In the genomic region with DNA sequence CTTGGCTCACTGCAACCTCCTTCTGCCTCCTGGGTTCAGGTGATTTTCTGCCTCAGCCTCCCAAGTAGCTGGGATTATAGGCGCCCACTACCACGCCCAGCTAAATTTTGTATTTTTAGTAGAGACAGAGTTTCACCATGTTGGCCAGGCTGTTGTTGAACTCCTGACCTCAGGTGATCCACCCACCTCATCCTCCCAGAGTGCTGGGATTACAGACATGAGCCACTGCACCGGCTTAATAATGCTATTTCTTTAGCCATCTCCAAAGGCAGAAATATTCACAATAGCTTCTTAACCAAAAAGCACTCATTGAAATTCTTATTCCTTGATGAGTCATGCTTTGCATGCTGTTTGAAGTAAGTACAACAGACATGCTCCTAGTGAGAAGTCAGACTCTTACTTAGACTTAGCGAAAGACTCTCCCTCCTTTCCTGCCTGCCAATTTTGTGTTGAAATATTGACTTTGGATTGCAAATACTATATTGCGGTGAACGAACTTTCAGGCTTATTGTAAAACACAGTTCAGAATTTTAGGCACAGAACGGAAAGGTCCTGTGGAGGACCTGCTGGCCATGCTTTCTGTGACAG, we compare ENCODE assay signal across 8 cellular contexts. TPM values are rescaled to one million over a fixed set of nuclear protein-coding genes. Genes with fewer than 3 reads are reported as not detected.
DNase-seq lines count a peak whose midpoint lies in the region; ATAC-seq, FAIRE-seq and TF ChIP-seq lines count a peak whose summit lies in the region.

No MANE protein-coding gene starts in this region.

- no peak for TF ChIP-seq POLR2A in GM12891 (IDR thresholded peaks at IDR 0.05; ENCODE audit: low read depth, low read length)

- H3K4me2 ChIP-seq in PC-3 (ENCODE audit: low read length), result peak overlapping the region; percentile 81

- peak overlapping the region; percentile 57 for H3K4me3 ChIP-seq in PC-3 (ENCODE audit: low read length)
- peak overlapping the region; percentile 22 for H3K4me3 ChIP-seq in retinal pigment epithelial cell (ENCODE audit: low read length)

- H3K27me3 ChIP-seq in PC-3 (ENCODE audit: low read length), result no peaks in the 10 kb centered on the region

- peak; percentile 50 for ATAC-seq in PC-3

- H3K9me3 ChIP-seq in PC-3 (ENCODE audit: low read length), result no peaks in the 10 kb centered on the region

- peak overlapping the region; percentile 58 for H3K27ac ChIP-seq in PC-3 (ENCODE audit: low read length)

- peaks cover 95% of the 10 kb centered on the region for H3K79me2 ChIP-seq in PC-3 (ENCODE audit: low read length)

- H4K20me1 ChIP-seq in PC-3 (ENCODE audit: low read length), result peaks cover 60% of the 10 kb centered on the region

- DNase-seq in GM12891 (ENCODE audit: insufficient read length, low spot score) (no peak), PC-3 (peak; percentile 95), retinal pigment epithelial cell (ENCODE audit: low read depth) (peak; percentile 83), middle frontal gyrus (ENCODE audit: extremely low spot score, low spot score) (no peak), NCI-H128 (lab: John Stamatoyannopoulos, UW; ENCODE audit: unreplicated experiment) (no peak), NCI-H524 treated with DMSO at 0.1 percent for 48 hours (lab: John Stamatoyannopoulos, UW) (no peak)
- DNase-seq in effector CD4-positive, alpha-beta T cell, result no peak

- H3K9me2 ChIP-seq in PC-3 (replicated peaks; ENCODE audit: low read length), result no peaks in the 10 kb centered on the region

- H3K9ac ChIP-seq in PC-3 (ENCODE audit: low read length), result 0 out of 2 replicates have a peak overlapping the region, but pooled peaks have one; percentile 18

- no peak overlapping the region for H2AFZ ChIP-seq in PC-3 (ENCODE audit: low read length)

- FAIRE-seq in GM12891 (lab: Jason Lieb, UNC), result peak; percentile 5
- FAIRE-seq in endometrium (lab: Jason Lieb, UNC), result peak; percentile 29

- intact Hi-C loops in PC-3 (cut with micrococcal nuclease), result loop anchor here (5.0 kb wide), 2 partner anchors 68 to 737 kb away; no protein-coding TSS in a partner anchor

- POLR2A ChIA-PET in PC-3 (lab: Charles Lee; ENCODE audit: unreplicated experiment), result no interaction called here

- peaks cover 56% of the 10 kb centered on the region for H3K4me1 ChIP-seq in PC-3 (ENCODE audit: insufficient read depth, low read length)

- CTCF ChIA-PET in PC-3 (lab: Charles Lee), result interaction anchor here (0.9 kb wide), 1 partner anchor 89 kb away, joined by 3 read pairs; no protein-coding TSS in a partner anchor

- no peaks in the 10 kb centered on the region for H3F3A ChIP-seq in PC-3 (ENCODE audit: low read length, unreplicated experiment)

- no TSS peak for BruUV-seq in PC-3 (replicated peaks; lab: Mats Ljungman, UMichigan)

- peaks cover 6% of the 10 kb centered on the region; the same call in 1 of the 2 replicates for H3K36me3 ChIP-seq in PC-3 (ENCODE audit: low read depth, low read length)

- TF ChIP-seq CTCF in PC-3 (conservative IDR thresholded peaks at IDR 0.05; ENCODE audit: low read depth, low read length), result no peak
- no peak for TF ChIP-seq CTCF in retinal pigment epithelial cell (conservative IDR thresholded peaks at IDR 0.05; ENCODE audit: low read depth, low read length)

TF ChIP-seq in GM12891, 5 proteins besides CTCF, POLR2A, EP300 and RAD21:
- TF ChIP-seq PAX5 (IDR thresholded peaks at IDR 0.05; ENCODE audit: insufficient read depth, low read length, severe bottlenecking), result no peak
- no peak for TF ChIP-seq SPI1 (IDR thresholded peaks at IDR 0.05; ENCODE audit: low read depth, low read length)
- TF ChIP-seq TAF1 (IDR thresholded peaks at IDR 0.05; ENCODE audit: low read depth, low read length), result no peak
- TF ChIP-seq POU2F2 (IDR thresholded peaks at IDR 0.05; ENCODE audit: low read depth, low read length), result no peak
- no peak for TF ChIP-seq POLR2AphosphoS5 (IDR thresholded peaks at IDR 0.05; ENCODE audit: low read depth, low read length)

RNA-seq across cellular contexts. Expression of gene ACTR3, which starts 4.4 kb away (rescaled TPM):
- polyA plus RNA-seq in GM12891 (2012; ENCODE audit: low read depth, missing spikeins), result 288 TPM
- 177 and 197 TPM in 2 replicates for total RNA-seq in PC-3 (2014; rRNA removed)

Comparison
In these comparisons a context has a peak if more than half of its experiments do, and no peak if none do; other contexts are left out.
1. DNase-seq: peak in PC-3 (single experiment) and retinal pigment epithelial cell (single experiment); none in GM12891 (single experiment), effector CD4-positive, alpha-beta T cell (single experiment), middle frontal gyrus (single experiment), NCI-H128 (single experiment) and NCI-H524 treated with DMSO at 0.1 percent for 48 hours (single experiment).